Comparison of ENCODE assay signal across 16 cellular contexts in the genomic region with DNA sequence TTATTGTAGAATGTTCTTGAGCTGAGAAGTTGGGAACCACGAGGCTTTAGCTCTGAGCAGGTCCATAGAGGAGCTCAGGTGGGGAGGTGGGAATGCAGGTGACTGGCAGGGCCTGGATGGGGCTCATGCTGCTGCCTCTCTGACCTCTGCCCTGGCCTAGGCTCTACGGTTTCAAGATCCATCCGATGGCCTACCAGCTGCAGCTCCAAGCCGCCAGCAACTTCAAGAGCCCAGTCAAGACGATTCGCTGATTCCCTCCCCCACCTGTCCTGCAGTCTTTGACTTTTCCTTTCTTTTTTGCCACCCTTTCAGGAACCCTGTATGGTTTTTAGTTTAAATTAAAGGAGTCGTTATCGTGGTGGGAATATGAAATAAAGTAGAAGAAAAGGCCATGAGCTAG. TPM values are rescaled to one million over a fixed set of nuclear protein-coding genes. Genes with fewer than 3 reads are reported as not detected.
DNase-seq lines count a peak whose midpoint lies in the region; ATAC-seq, FAIRE-seq and TF ChIP-seq lines count a peak whose summit lies in the region.
"Had no signal": no experiment of that assay in that cellular context is flagged by ENCODE, and none has a peak within 500 bp of the region (broad histone marks: within the 10 kb centered on the region; RNA-seq: fewer than 3 reads in every experiment).

A gene with protein sequence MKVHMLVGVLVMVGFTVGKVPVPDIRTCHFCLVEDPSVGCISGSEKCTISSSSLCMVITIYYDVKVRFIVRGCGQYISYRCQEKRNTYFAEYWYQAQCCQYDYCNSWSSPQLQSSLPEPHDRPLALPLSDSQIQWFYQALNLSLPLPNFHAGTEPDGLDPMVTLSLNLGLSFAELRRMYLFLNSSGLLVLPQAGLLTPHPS (plus strand): TSS at position 301 of the 400 bp plus-strand sequence. CDS start 975 bp downstream, outside the sequence.

- peak within 1 kb of the TSS; percentile 12 for H3K27ac Mint-ChIP-seq in activated CD8-positive, alpha-beta memory T cell treated with anti-CD3 and anti-CD28 coated beads, Interleukin-2, amount 10 ng/mL, durations not matched to agents 7 days and 5 days

- peaks cover 27% of the 10 kb centered on the region for H3K4me1 Mint-ChIP-seq in activated CD8-positive, alpha-beta memory T cell treated with anti-CD3 and anti-CD28 coated beads, Interleukin-2, amount 10 ng/mL, durations not matched to agents 7 days and 5 days

- no peak for FAIRE-seq in endothelial cell of umbilical vein (lab: Jason Lieb, UNC)

- POLR2A ChIA-PET in RWPE1 (lab: Yijun Ruan, JAX; ENCODE audit: low non-redundant PET), result interaction anchor here (0.7 kb wide), 1 partner anchor 25 kb away, joined by 3 read pairs; no protein-coding TSS in a partner anchor
- POLR2A ChIA-PET in endothelial cell of umbilical vein (lab: Charles Lee), result no interaction called here

- no peak for TF ChIP-seq EP300 in suprapubic skin (IDR thresholded peaks at IDR 0.05)

- DNase-seq in activated CD8-positive, alpha-beta memory T cell treated with anti-CD3 and anti-CD28 coated beads, Interleukin-2, amount 10 ng/mL, durations not matched to agents 7 days and 5 days, result no peak
- DNase-seq in activated CD8-positive, alpha-beta memory T cell treated with anti-CD3 and anti-CD28 coated beads for 24 hours, result no peak
- DNase-seq in RWPE1 (ENCODE audit: low spot score) (no peak), endothelial cell of umbilical vein (ENCODE audit: low read depth, low spot score) (no peak), suprapubic skin (ENCODE audit: low spot score in 2 of 2) (no peak), COR-L47 (lab: John Stamatoyannopoulos, UW) (no peak), OCI-M1 (lab: John Stamatoyannopoulos, UW) (no peak), glomerular visceral epithelial cell (ENCODE audit: extremely low spot score) (no peak)
- DNase-seq: activated CD8-positive, alpha-beta memory T cell treated with anti-CD3 and anti-CD28 coated beads, Interleukin-2, amount 50 U/mL, for 4 hours; DMS79 treated with DMSO at 0.1 percent for 48 hours; foreskin melanocyte; mesendoderm; NCI-H1417 treated with DMSO at 0.1 percent for 48 hours; T-helper 9 cell; tibial artery had no signal

- TF ChIP-seq POLR2A in endothelial cell of umbilical vein (IDR thresholded peaks at IDR 0.05; ENCODE audit: low read depth, low read length), result no peak
- TF ChIP-seq POLR2A in suprapubic skin (IDR thresholded peaks at IDR 0.05), result no peak

- no peaks in the 10 kb centered on the region for H3K9me3 ChIP-seq in endothelial cell of umbilical vein (replicated peaks; ENCODE audit: control insufficient read depth, insufficient read depth, low read length)
- no peaks in the 10 kb centered on the region for H3K9me3 ChIP-seq in suprapubic skin
- H3K9me3 ChIP-seq: prostate gland, tibial artery had no signal

- H3K4me2 ChIP-seq in endothelial cell of umbilical vein (ENCODE audit: insufficient read depth, low read length), result no peak within 1 kb of the TSS

- ATAC-seq in activated CD8-positive, alpha-beta memory T cell treated with anti-CD3 and anti-CD28 coated beads, Interleukin-2, amount 10 ng/mL, durations not matched to agents 7 days and 5 days, result no peak

- H3K4me3 ChIP-seq in endothelial cell of umbilical vein (replicated peaks in 1 of 3; ENCODE audit: insufficient read depth in 1 of 3, low read depth in 1 of 3, low read length in 3 of 3) (no peak within 1 kb of the TSS), suprapubic skin (no peak within 1 kb of the TSS)
- H3K4me3 ChIP-seq: prostate gland, tibial artery had no signal

- H3K27ac ChIP-seq in RWPE1 (0 out of 2 replicates have a peak within 1 kb of the TSS, but pooled peaks have one; percentile 4), endothelial cell of umbilical vein (ENCODE audit: insufficient read depth, low read depth, low read length) (no peak within 1 kb of the TSS), suprapubic skin (no peak within 1 kb of the TSS)
- H3K27ac ChIP-seq: prostate gland, tibial artery had no signal

- no peaks in the 10 kb centered on the region for H3K27me3 ChIP-seq in endothelial cell of umbilical vein (ENCODE audit: control insufficient read depth in 2 of 2, insufficient read depth in 2 of 2, low read length in 2 of 2)
- H3K27me3 ChIP-seq in suprapubic skin, result no peaks in the 10 kb centered on the region
- H3K27me3 ChIP-seq: tibial artery had no signal

- dilution Hi-C loops in endothelial cell of umbilical vein (cut with MboI; ENCODE audit: extremely low pct_ligation_motif_present, low sequenced_read_pairs), result no loop called here

- peaks cover 26% of the 10 kb centered on the region for H3K79me2 ChIP-seq in endothelial cell of umbilical vein (ENCODE audit: control insufficient read depth, insufficient read depth, low read length)

- H3K9ac ChIP-seq in endothelial cell of umbilical vein (replicated peaks; ENCODE audit: extremely low read depth, insufficient read depth, low read length), result no peak within 1 kb of the TSS

- no peaks in the 10 kb centered on the region for H3K27me3 Mint-ChIP-seq in activated CD8-positive, alpha-beta memory T cell treated with anti-CD3 and anti-CD28 coated beads, Interleukin-2, amount 10 ng/mL, durations not matched to agents 7 days and 5 days

- H4K20me1 ChIP-seq in endothelial cell of umbilical vein (replicated peaks; ENCODE audit: control insufficient read depth, extremely low read depth, insufficient read depth, low read length), result no peaks in the 10 kb centered on the region

- peaks cover 61% of the 10 kb centered on the region for H3K36me3 Mint-ChIP-seq in activated CD8-positive, alpha-beta memory T cell treated with anti-CD3 and anti-CD28 coated beads, Interleukin-2, amount 10 ng/mL, durations not matched to agents 7 days and 5 days

- no peaks in the 10 kb centered on the region for H3K9me1 ChIP-seq in endothelial cell of umbilical vein (replicated peaks; ENCODE audit: control insufficient read depth, extremely low read depth, insufficient read depth, low read length)

- WGBS in suprapubic skin, result 88% methylated on average over 8 of the region's 8 CpGs

- H3K4me3 Mint-ChIP-seq in activated CD8-positive, alpha-beta memory T cell treated with anti-CD3 and anti-CD28 coated beads, Interleukin-2, amount 10 ng/mL, durations not matched to agents 7 days and 5 days, result no peak within 1 kb of the TSS

- H3K4me1 ChIP-seq in endothelial cell of umbilical vein (ENCODE audit: control insufficient read depth, extremely low read depth, insufficient read depth, low read length), result peaks cover 9% of the 10 kb centered on the region
- peaks cover 25% of the 10 kb centered on the region for H3K4me1 ChIP-seq in suprapubic skin

- CTCF ChIA-PET in activated CD8-positive, alpha-beta memory T cell treated with anti-CD3 and anti-CD28 coated beads, Interleukin-2, amount 10 ng/mL, durations not matched to agents 7 days and 5 days (lab: Charles Lee), result interaction anchor here (1.3 to 1.6 kb wide), 2 partner anchors 18 to 122 kb away, joined by 3 read pairs; partner anchors contain the start of gene BAG6
- CTCF ChIA-PET in RWPE1 (lab: Yijun Ruan, JAX), result no interaction called here
- CTCF ChIA-PET in endothelial cell of umbilical vein (lab: Charles Lee), result interaction anchor here (0.6 to 1.9 kb wide), 2 partner anchors 67 to 160 kb away, joined by 3 to 8 read pairs; no protein-coding TSS in a partner anchor

- BruUV-seq in endothelial cell of umbilical vein (replicated peaks; lab: Mats Ljungman, UMichigan), result no TSS peak

- H3K36me3 ChIP-seq in endothelial cell of umbilical vein (ENCODE audit: control insufficient read depth in 2 of 2, extremely low read depth in 1 of 2, insufficient read depth in 2 of 2, low read length in 2 of 2), result peaks cover 29 to 47% of the 10 kb centered on the region in 2 experiments
- peaks cover 68% of the 10 kb centered on the region for H3K36me3 ChIP-seq in suprapubic skin

- H3K9me3 Mint-ChIP-seq in activated CD8-positive, alpha-beta memory T cell treated with anti-CD3 and anti-CD28 coated beads, Interleukin-2, amount 10 ng/mL, durations not matched to agents 7 days and 5 days (ENCODE audit: low read depth), result no peaks in the 10 kb centered on the region

- intact Hi-C loops in endothelial cell of umbilical vein (cut with micrococcal nuclease), result loop anchor here (5.0 to 10.0 kb wide), 2 partner anchors 163 to 525 kb away; partner anchors contain the start of genes GPSM3 and PBX2

- no peak for TF ChIP-seq CTCF in RWPE1 (conservative IDR thresholded peaks at IDR 0.05; ENCODE audit: low read depth)
- TF ChIP-seq CTCF in endothelial cell of umbilical vein (IDR thresholded peaks at IDR 0.05; ENCODE audit: extremely low read depth in 1 of 2, insufficient read depth in 1 of 2, low read depth in 1 of 2, low read length in 2 of 2), result no peak
- no peak for TF ChIP-seq CTCF in suprapubic skin (IDR thresholded peaks at IDR 0.05)

- no peak within 1 kb of the TSS for H2AFZ ChIP-seq in endothelial cell of umbilical vein (ENCODE audit: low read depth, low read length)

TF ChIP-seq in endothelial cell of umbilical vein, 7 proteins besides CTCF, POLR2A, EP300 and RAD21:
- TF ChIP-seq JUN (IDR thresholded peaks at IDR 0.05; ENCODE audit: borderline replicate concordance, insufficient read depth, insufficient read length, low read depth), result no peak

RNA-seq across cellular contexts. Expression of the gene that starts here (rescaled TPM):
- total RNA-seq in activated CD8-positive, alpha-beta memory T cell treated with anti-CD3 and anti-CD28 coated beads, Interleukin-2, amount 10 ng/mL, durations not matched to agents 7 days and 5 days, result 10 to 100 TPM; 16.1 to 25.0 TPM
- total RNA-seq in endothelial cell of umbilical vein (23.9 and 25.0 TPM in 2 replicates), suprapubic skin (10 to 100 TPM; 11.4 to 63.7 (median 13.9) TPM)
- 13.7 and 15.4 TPM in 2 replicates for polyA plus RNA-seq in endothelial cell of umbilical vein
- 1.9 and 2.7 TPM in 2 replicates for polyA plus RNA-seq in endothelial cell of umbilical vein (2011; cell fraction: cytosol; rRNA removed)
- polyA plus RNA-seq in endothelial cell of umbilical vein (2011; cell fraction: nucleus; rRNA removed), result 151 and 157 TPM in 2 replicates
- 15.8 and 17.1 TPM in 2 replicates for polyA plus RNA-seq in endothelial cell of umbilical vein (2012)
- 21.8 and 22.5 TPM in 2 replicates for polyA minus RNA-seq in endothelial cell of umbilical vein
- polyA minus RNA-seq in endothelial cell of umbilical vein (2011; cell fraction: cytosol; rRNA and poly(A)+ RNA removed), result 1.3 TPM
- 21.4 and 25.6 TPM in 2 replicates for polyA minus RNA-seq in endothelial cell of umbilical vein (2011; cell fraction: nucleus; rRNA and poly(A)+ RNA removed)
